Comparison of ENCODE assay signal across 1 cellular context in genomic region chr19:33416307-33417215, GRCh38.
TF ChIP-seq lines count a peak whose summit lies in the region.

No MANE protein-coding gene starts in this region.

TF ChIP-seq in HEK293, 187 proteins besides CTCF, POLR2A, EP300 and RAD21 (continued from another document):
- TF ChIP-seq PRDM10 (tag by site-specific recombination; IDR thresholded peaks at IDR 0.05): peak; percentile 74
- TF ChIP-seq ZNF837 (tag by site-specific recombination; IDR thresholded peaks at IDR 0.05): no peak
- no peak for TF ChIP-seq BCL6B (tag by site-specific recombination; IDR thresholded peaks at IDR 0.05)
- peak; percentile 77 for TF ChIP-seq YY2 (tag by site-specific recombination; IDR thresholded peaks at IDR 0.05)
- TF ChIP-seq ZNF354C (tag by site-specific recombination; IDR thresholded peaks at IDR 0.05; ENCODE audit: borderline replicate concordance, low read depth): no peak
- TF ChIP-seq ZNF174 (tag by site-specific recombination; IDR thresholded peaks at IDR 0.05): no peak
- no peak for TF ChIP-seq SCRT1 (tag by site-specific recombination; IDR thresholded peaks at IDR 0.05; ENCODE audit: borderline replicate concordance)
- TF ChIP-seq ZSCAN16 (tag by site-specific recombination; IDR thresholded peaks at IDR 0.05): no peak
- no peak for TF ChIP-seq ZNF571 (tag by site-specific recombination; IDR thresholded peaks at IDR 0.05)
- no peak for TF ChIP-seq ZNF48 (tag by site-specific recombination; IDR thresholded peaks at IDR 0.05)
- TF ChIP-seq ZNF600 (tag by site-specific recombination; IDR thresholded peaks at IDR 0.05): peak; percentile 93
- TF ChIP-seq ZNF366 (tag by site-specific recombination; conservative IDR thresholded peaks at IDR 0.05): peak; percentile 82
- TF ChIP-seq ZNF610 (tag by site-specific recombination; IDR thresholded peaks at IDR 0.05; ENCODE audit: borderline replicate concordance): no peak
- TF ChIP-seq KLF1 (tag by site-specific recombination; IDR thresholded peaks at IDR 0.05): peak; percentile 88
- peak; percentile 85 for TF ChIP-seq SP7 (tag by site-specific recombination; IDR thresholded peaks at IDR 0.05)
- no peak for TF ChIP-seq ZNF19 (tag by site-specific recombination; IDR thresholded peaks at IDR 0.05; ENCODE audit: low read depth)
- no peak for TF ChIP-seq ZNF549 (tag by site-specific recombination; IDR thresholded peaks at IDR 0.05)
- no peak for TF ChIP-seq ZNF747 (tag by site-specific recombination; IDR thresholded peaks at IDR 0.05)
- TF ChIP-seq ZNF530 (tag by site-specific recombination; IDR thresholded peaks at IDR 0.05; ENCODE audit: low read depth): no peak
- TF ChIP-seq ZNF169 (tag by site-specific recombination; IDR thresholded peaks at IDR 0.05): no peak
- TF ChIP-seq ZNF2 (tag by site-specific recombination; IDR thresholded peaks at IDR 0.05): peak; percentile 92
- TF ChIP-seq ZNF10 (tag by site-specific recombination; IDR thresholded peaks at IDR 0.05): no peak
- no peak for TF ChIP-seq AEBP2 (tag by site-specific recombination; IDR thresholded peaks at IDR 0.05; ENCODE audit: borderline replicate concordance)
- TF ChIP-seq MYNN (tag by site-specific recombination; IDR thresholded peaks at IDR 0.05; ENCODE audit: borderline replicate concordance): no peak
- TF ChIP-seq ZNF302 (tag by site-specific recombination; IDR thresholded peaks at IDR 0.05; ENCODE audit: low read depth): no peak
- no peak for TF ChIP-seq ZNF121 (tag by site-specific recombination; IDR thresholded peaks at IDR 0.05)
- TF ChIP-seq ZNF266 (tag by site-specific recombination; IDR thresholded peaks at IDR 0.05; ENCODE audit: low read depth): no peak
